Comparison of ENCODE assay signal across 12 cellular contexts in genomic region chr1:68590473-68590872, GRCh38.
"Had no signal": no experiment of that assay in that cellular context is flagged by ENCODE, and none has a peak within 500 bp of the region (broad histone marks: within the 10 kb centered on the region; RNA-seq: fewer than 3 reads in every experiment).

No MANE protein-coding gene starts in this region.

- H3K4me3 ChIP-seq: cardiac muscle cell, upper lobe of left lung had no signal

- H3K27me3 Mint-ChIP-seq: activated CD8-positive, alpha-beta memory T cell treated with anti-CD3 and anti-CD28 coated beads, Interleukin-2, amount 10 ng/mL, durations not matched to agents 7 days and 5 days; activated naive CD8-positive, alpha-beta T cell treated with anti-CD3 and anti-CD28 coated beads for 36 hours; activated T-cell treated with anti-CD3 and anti-CD28 coated beads, Interleukin-2, amount 50 U/mL, for 24 hours; stimulated activated naive CD8-positive, alpha-beta T cell treated with anti-CD3 and anti-CD28 coated beads, Interleukin-15, Interleukin-2, amounts not matched to agents 100 ng/mL and 50 ng/mL, for 24 hours had no signal

- H3K36me3 Mint-ChIP-seq: activated CD8-positive, alpha-beta memory T cell treated with anti-CD3 and anti-CD28 coated beads, Interleukin-2, amount 10 ng/mL, durations not matched to agents 7 days and 5 days; activated naive CD8-positive, alpha-beta T cell treated with anti-CD3 and anti-CD28 coated beads for 36 hours had no signal

- DNase-seq: activated CD4-positive, alpha-beta T cell treated with anti-CD3 and anti-CD28 coated beads, Interleukin-2, amount 50 U/mL, for 48 hours; activated CD4-positive, CD25-positive, alpha-beta regulatory T cell treated with anti-CD3 and anti-CD28 coated beads, Interleukin-2, amount 50 U/mL, for 72 hours; activated CD8-positive, alpha-beta memory T cell treated with anti-CD3 and anti-CD28 coated beads, Interleukin-2, amount 10 ng/mL, durations not matched to agents 7 days and 5 days; activated effector memory CD4-positive, alpha-beta T cell treated with anti-CD3 and anti-CD28 coated beads, Interleukin-2, amount 50 U/mL, for 16 hours; activated naive CD8-positive, alpha-beta T cell treated with anti-CD3 and anti-CD28 coated beads for 36 hours; activated T-cell treated with anti-CD3 and anti-CD28 coated beads, Interleukin-2, amount 50 U/mL, for 24 hours; anterior cingulate cortex; kidney glomerular epithelial cell; stimulated activated CD4-positive, alpha-beta T cell treated with anti-CD3 and anti-CD28 coated beads, Interleukin-4, amount 100 ng/mL, for 24 hours; upper lobe of left lung had no signal

- ATAC-seq: activated CD8-positive, alpha-beta memory T cell treated with anti-CD3 and anti-CD28 coated beads, Interleukin-2, amount 10 ng/mL, durations not matched to agents 7 days and 5 days had no signal

- H3K27ac Mint-ChIP-seq: activated CD8-positive, alpha-beta memory T cell treated with anti-CD3 and anti-CD28 coated beads, Interleukin-2, amount 10 ng/mL, durations not matched to agents 7 days and 5 days; activated naive CD8-positive, alpha-beta T cell treated with anti-CD3 and anti-CD28 coated beads for 36 hours; activated T-cell treated with anti-CD3 and anti-CD28 coated beads, Interleukin-2, amount 50 U/mL, for 24 hours; stimulated activated naive CD8-positive, alpha-beta T cell treated with anti-CD3 and anti-CD28 coated beads, Interleukin-15, Interleukin-2, amounts not matched to agents 100 ng/mL and 50 ng/mL, for 24 hours had no signal

- H3K4me3 Mint-ChIP-seq: activated CD8-positive, alpha-beta memory T cell treated with anti-CD3 and anti-CD28 coated beads, Interleukin-2, amount 10 ng/mL, durations not matched to agents 7 days and 5 days; activated naive CD8-positive, alpha-beta T cell treated with anti-CD3 and anti-CD28 coated beads for 36 hours; activated T-cell treated with anti-CD3 and anti-CD28 coated beads, Interleukin-2, amount 50 U/mL, for 24 hours; stimulated activated naive CD8-positive, alpha-beta T cell treated with anti-CD3 and anti-CD28 coated beads, Interleukin-15, Interleukin-2, amounts not matched to agents 100 ng/mL and 50 ng/mL, for 24 hours had no signal

- H3K27ac ChIP-seq: cardiac muscle cell, upper lobe of left lung had no signal

- H3K27me3 ChIP-seq: cardiac muscle cell, upper lobe of left lung had no signal

- H3K9me3 ChIP-seq: upper lobe of left lung had no signal

- H3K4me1 ChIP-seq: upper lobe of left lung had no signal

- H3K36me3 ChIP-seq: cardiac muscle cell, upper lobe of left lung had no signal

- H3K4me1 Mint-ChIP-seq: activated CD8-positive, alpha-beta memory T cell treated with anti-CD3 and anti-CD28 coated beads, Interleukin-2, amount 10 ng/mL, durations not matched to agents 7 days and 5 days; activated naive CD8-positive, alpha-beta T cell treated with anti-CD3 and anti-CD28 coated beads for 36 hours had no signal
